Comparison of ENCODE assay signal across 16 cellular contexts in the genomic region with DNA sequence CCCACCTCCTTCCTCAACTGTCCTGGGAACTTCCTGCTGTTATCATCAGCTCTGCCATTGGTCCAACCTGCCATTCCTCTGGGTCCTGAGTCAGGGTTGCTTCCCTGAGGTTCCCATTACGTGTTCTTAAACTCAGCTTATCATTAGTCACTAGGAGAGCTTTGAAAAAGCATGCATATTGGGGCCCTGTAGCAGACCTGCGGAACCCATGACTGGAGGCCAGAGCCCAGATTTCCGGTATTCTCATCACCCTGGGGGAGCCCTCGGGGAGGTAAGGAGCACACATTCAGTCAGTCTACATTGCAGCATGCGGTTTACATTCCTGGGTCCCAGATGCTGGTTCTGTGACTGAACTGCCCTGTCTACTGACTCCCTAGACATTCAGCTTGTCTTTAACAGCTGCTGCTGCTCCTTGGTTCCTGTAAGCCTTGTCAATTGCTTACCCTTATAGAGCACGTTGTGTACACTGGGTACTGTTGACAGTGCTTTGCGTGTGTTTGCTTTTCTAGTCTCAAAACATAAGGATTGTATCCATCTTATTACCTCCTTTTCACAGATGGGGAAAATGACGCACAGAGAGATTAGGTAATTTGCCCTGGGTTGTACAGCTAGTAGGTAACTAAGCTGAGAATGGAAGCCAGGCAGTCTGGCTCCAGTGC. TPM values are rescaled to one million over a fixed set of nuclear protein-coding genes. Genes with fewer than 3 reads are reported as not detected.
A peak's percentile ranks its signal among the peaks of the same experiment; 100 is the strongest.
DNase-seq lines count a peak whose midpoint lies in the region; ATAC-seq and FAIRE-seq lines count a peak whose summit lies in the region.
"Had no signal": no experiment of that assay in that cellular context is flagged by ENCODE, and none has a peak within 500 bp of the region (broad histone marks: within the 10 kb centered on the region; RNA-seq: fewer than 3 reads in every experiment).

No MANE protein-coding gene starts in this region.

- H3K36me3 Mint-ChIP-seq in activated T-cell treated with anti-CD3 and anti-CD28 coated beads, Interleukin-2, amount 50 U/mL, for 72 hours (ENCODE audit: insufficient read depth in 2 of 2): no peaks in the 10 kb centered on the region
- H3K36me3 Mint-ChIP-seq: T-cell had no signal

- H3K4me3 Mint-ChIP-seq in activated T-cell treated with anti-CD3 and anti-CD28 coated beads, Interleukin-2, amount 50 U/mL, for 72 hours: no peak overlapping the region
- H3K4me3 Mint-ChIP-seq: activated CD4-positive, alpha-beta T cell treated with anti-CD3 and anti-CD28 coated beads for 36 hours; activated T-helper 17 cell treated with anti-CD3 and anti-CD28 coated beads, Interleukin-2, amount 50 U/mL, for 72 hours; naive thymus-derived CD4-positive, alpha-beta T cell; T-cell had no signal

- ATAC-seq in HG02973 (IDR thresholded peaks at IDR 0.05; ENCODE audit: unreplicated experiment): no peak
- ATAC-seq in activated T-cell treated with anti-CD3 and anti-CD28 coated beads, Interleukin-2, amount 50 U/mL, for 72 hours (replicated peaks in 1 of 2): no peak
- ATAC-seq: activated CD4-positive, alpha-beta T cell treated with anti-CD3 and anti-CD28 coated beads for 36 hours; activated T-helper 17 cell treated with anti-CD3 and anti-CD28 coated beads, Interleukin-2, amount 50 U/mL, for 72 hours; naive thymus-derived CD4-positive, alpha-beta T cell; T-cell had no signal

- H3K9me3 Mint-ChIP-seq in activated T-cell treated with anti-CD3 and anti-CD28 coated beads, Interleukin-2, amount 50 U/mL, for 72 hours: peaks cover 0 to 2% of the 10 kb centered on the region in 2 donors
- H3K9me3 Mint-ChIP-seq: activated T-helper 17 cell treated with anti-CD3 and anti-CD28 coated beads, Interleukin-2, amount 50 U/mL, for 72 hours; naive thymus-derived CD4-positive, alpha-beta T cell; T-cell had no signal

- no peak for FAIRE-seq in GM19239 (lab: Jason Lieb, UNC)

- H3K4me1 Mint-ChIP-seq in activated T-cell treated with anti-CD3 and anti-CD28 coated beads, Interleukin-2, amount 50 U/mL, for 72 hours (ENCODE audit: low read depth): no peaks in the 10 kb centered on the region
- H3K4me1 Mint-ChIP-seq: activated CD4-positive, alpha-beta T cell treated with anti-CD3 and anti-CD28 coated beads for 36 hours; activated T-helper 17 cell treated with anti-CD3 and anti-CD28 coated beads, Interleukin-2, amount 50 U/mL, for 72 hours; T-cell had no signal

- no peak overlapping the region for H3K27ac Mint-ChIP-seq in activated T-cell treated with anti-CD3 and anti-CD28 coated beads, Interleukin-2, amount 50 U/mL, for 72 hours
- H3K27ac Mint-ChIP-seq: activated CD4-positive, alpha-beta T cell treated with anti-CD3 and anti-CD28 coated beads for 36 hours; activated T-helper 17 cell treated with anti-CD3 and anti-CD28 coated beads, Interleukin-2, amount 50 U/mL, for 72 hours; T-cell had no signal

- DNase-seq in Daoy (ENCODE audit: low read depth): peak; percentile 96
- peak; percentile 74 for DNase-seq in M059J (ENCODE audit: low read depth)
- DNase-seq in amniotic epithelial cell (ENCODE audit: low read depth): peak; percentile 69
- peak; percentile 36 for DNase-seq in kidney tubule cell (ENCODE audit: low spot score)
- no peak for DNase-seq in GM19239 (ENCODE audit: insufficient read length, low spot score)
- DNase-seq in activated T-cell treated with anti-CD3 and anti-CD28 coated beads, Interleukin-2, amount 50 U/mL, for 72 hours: no peak
- no peak for DNase-seq in activated T-cell treated with anti-CD3 and anti-CD28 coated beads for 4 hours
- DNase-seq: activated CD4-positive, alpha-beta T cell treated with anti-CD3 and anti-CD28 coated beads for 36 hours; aorta; effector CD8-positive, alpha-beta T cell; naive thymus-derived CD4-positive, alpha-beta T cell; NCI-H2171; T-cell; uterus had no signal

- H3K27me3 Mint-ChIP-seq in activated T-cell treated with anti-CD3 and anti-CD28 coated beads, Interleukin-2, amount 50 U/mL, for 72 hours (ENCODE audit: low read depth): peaks cover 7% of the 10 kb centered on the region
- H3K27me3 Mint-ChIP-seq: activated CD4-positive, alpha-beta T cell treated with anti-CD3 and anti-CD28 coated beads for 36 hours; activated T-helper 17 cell treated with anti-CD3 and anti-CD28 coated beads, Interleukin-2, amount 50 U/mL, for 72 hours; T-cell had no signal

RNA-seq across cellular contexts. Expression of a gene that starts 12.8 kb away (rescaled TPM):
- total RNA-seq in Daoy (2014; rRNA removed; shearing (Covaris generic)): 0.18 and 0.74 TPM in 2 replicates
- total RNA-seq in M059J (2014; rRNA removed; shearing (Covaris generic)): 0.52 and 2.1 TPM in 2 replicates
- under 1 TPM; 0.51 to 0.79 TPM for total RNA-seq in activated T-cell treated with anti-CD3 and anti-CD28 coated beads, Interleukin-2, amount 50 U/mL, for 72 hours

Comparison
In these comparisons a context has a peak if more than half of its experiments do, and no peak if none do; other contexts are left out.
1. DNase-seq: peak in Daoy (single experiment), M059J (single experiment), amniotic epithelial cell (single experiment) and kidney tubule cell (single experiment); none in GM19239 (single experiment), activated T-cell treated with anti-CD3 and anti-CD28 coated beads, Interleukin-2, amount 50 U/mL, for 72 hours (0 of 2) and activated T-cell treated with anti-CD3 and anti-CD28 coated beads for 4 hours (single experiment).